Comparison of ENCODE assay signal across 21 cellular contexts in the genomic region with DNA sequence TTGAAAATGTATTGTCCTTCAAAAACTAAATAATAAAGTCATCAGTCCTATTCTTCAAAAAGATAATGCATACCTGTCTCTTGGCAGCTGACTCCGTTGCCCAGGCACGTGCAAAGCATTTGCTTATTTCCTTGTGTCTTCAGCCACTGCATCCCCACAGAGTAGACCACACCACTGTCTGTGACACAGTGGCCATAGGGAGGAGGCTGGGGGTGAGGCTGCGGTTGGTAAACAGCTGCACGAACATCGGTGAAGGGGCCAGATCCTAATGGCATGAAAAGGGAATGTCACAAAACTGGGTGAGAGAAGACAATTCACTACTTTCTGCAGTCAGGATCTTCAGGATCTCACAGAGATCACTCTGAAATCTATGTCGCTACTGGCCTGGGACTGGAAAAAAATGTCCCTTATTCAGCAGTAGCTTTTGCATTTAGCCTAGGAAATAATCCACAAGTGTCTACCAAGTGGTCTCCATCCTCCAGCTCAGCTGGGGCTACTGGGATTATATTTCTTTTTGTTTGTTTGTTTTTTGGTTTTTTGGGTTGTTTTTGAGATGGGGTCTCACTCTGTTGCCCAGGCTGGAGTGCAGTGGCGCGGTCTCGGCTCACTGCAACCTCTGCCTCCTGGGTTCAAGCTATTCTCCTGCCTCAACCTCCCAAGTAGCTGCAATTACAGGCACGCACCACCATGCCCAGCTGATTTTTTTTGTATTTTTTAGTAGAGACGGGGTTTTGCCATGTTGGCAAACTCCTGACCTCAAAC. TPM values are rescaled to one million over a fixed set of nuclear protein-coding genes. Genes with fewer than 3 reads are reported as not detected.
DNase-seq lines count a peak whose midpoint lies in the region; ATAC-seq, FAIRE-seq and TF ChIP-seq lines count a peak whose summit lies in the region.
"Had no signal": no experiment of that assay in that cellular context is flagged by ENCODE, and none has a peak within 500 bp of the region (broad histone marks: within the 10 kb centered on the region; RNA-seq: fewer than 3 reads in every experiment).

No MANE protein-coding gene starts in this region.

- no peak for TF ChIP-seq CTCF in AG10803 (conservative IDR thresholded peaks at IDR 0.05; ENCODE audit: low read length)
- no peak for TF ChIP-seq CTCF in fibroblast of mammary gland (conservative IDR thresholded peaks at IDR 0.05; ENCODE audit: control insufficient read depth, insufficient read depth, low read depth, low read length)
- TF ChIP-seq CTCF in osteoblast (IDR thresholded peaks at IDR 0.05; ENCODE audit: extremely low read depth, low read depth, low read length): no peak
- TF ChIP-seq CTCF in pancreas (IDR thresholded peaks at IDR 0.05): no peak

- 73 to 77% methylated on average over 11 of the region's 11 CpGs for WGBS in pancreas, 2 donors

- H3K4me1 ChIP-seq in osteoblast (ENCODE audit: insufficient read depth, low read length): peaks cover 77% of the 10 kb centered on the region
- no peaks in the 10 kb centered on the region for H3K4me1 ChIP-seq in pancreas
- H3K4me1 ChIP-seq: testis had no signal

- DNase-seq in AG10803 (ENCODE audit: low read depth) (peak; percentile 68), fibroblast of mammary gland (ENCODE audit: low read depth) (peak; percentile 73), osteoblast (ENCODE audit: insufficient read length, low spot score, missing footprints) (no peak), pancreas (no peak), SK-N-DZ (ENCODE audit: low spot score) (no peak)
- DNase-seq: activated CD4-positive, alpha-beta T cell treated with anti-CD3 and anti-CD28 coated beads for 4 hours; activated effector memory CD4-positive, alpha-beta T cell treated with Interleukin-2 at 50 U/mL for 16 hours; amniotic stem cell; DMS79 treated with DMSO at 0.1 percent for 48 hours; left ventricle myocardium superior; MM.1S; NCI-H1930; nucleus accumbens; SW 1271; testis had no signal

- peaks cover 65% of the 10 kb centered on the region for H4K20me1 ChIP-seq in osteoblast (ENCODE audit: insufficient read depth, low read length)

- H3K27me3 ChIP-seq in osteoblast (ENCODE audit: insufficient read depth, low read length) (no peaks in the 10 kb centered on the region), pancreas (no peaks in the 10 kb centered on the region)
- H3K27me3 ChIP-seq: testis had no signal

- peak overlapping the region; percentile 58 for H3K27ac ChIP-seq in osteoblast (ENCODE audit: low read depth, low read length)
- no peak overlapping the region for H3K27ac ChIP-seq in pancreas
- H3K27ac ChIP-seq: testis had no signal

- H3K36me3 ChIP-seq in osteoblast (ENCODE audit: insufficient read depth, low read length) (peaks cover 95% of the 10 kb centered on the region), pancreas (no peaks in the 10 kb centered on the region)

- H3K4me3 ChIP-seq in AG10803 (ENCODE audit: low read length) (no peak overlapping the region; the same call in 1 of the 2 replicates), fibroblast of mammary gland (ENCODE audit: control insufficient read depth, low read depth, low read length) (no peak overlapping the region), osteoblast (ENCODE audit: insufficient read depth, low read length) (peak overlapping the region; percentile 8), pancreas (no peak overlapping the region)
- H3K4me3 ChIP-seq: testis had no signal

- no peak overlapping the region for H2AFZ ChIP-seq in osteoblast (ENCODE audit: low read length)

- H3K9me3 ChIP-seq in osteoblast (ENCODE audit: low read depth, low read length) (no peaks in the 10 kb centered on the region), pancreas (no peaks in the 10 kb centered on the region)
- H3K9me3 ChIP-seq: testis had no signal

- H3K79me2 ChIP-seq in osteoblast (ENCODE audit: insufficient read depth, low read length): peaks cover 49% of the 10 kb centered on the region

- H3K4me2 ChIP-seq in osteoblast (ENCODE audit: insufficient read depth, low read length): peak overlapping the region; percentile 46

- intact Hi-C loops in pancreas (cut with DNase I): no loop called here

- ATAC-seq in SK-N-SH treated with all-trans-retinoic acid at 6 μM for 48 hours (peak; percentile 7; the same call in 1 of the 3 replicates), GM19452 (IDR thresholded peaks at IDR 0.05; ENCODE audit: unreplicated experiment) (no peak), pancreas (no peak), GM21360 (IDR thresholded peaks at IDR 0.05; ENCODE audit: unreplicated experiment) (no peak)
- ATAC-seq: left ventricle myocardium superior had no signal

- FAIRE-seq in pancreas (lab: Jason Lieb, UNC): no peak
- FAIRE-seq: frontal cortex, H54, TTC549 had no signal

TF ChIP-seq in SK-N-SH treated with all-trans-retinoic acid at 6 μM for 48 hours, 23 proteins besides CTCF, POLR2A, EP300 and RAD21:
- TF ChIP-seq ZNF565 (CRISPR knock-in tag; conservative IDR thresholded peaks at IDR 0.05; ENCODE audit: low read depth): no peak
- no peak for TF ChIP-seq BACH2 (CRISPR knock-in tag; IDR thresholded peaks at IDR 0.05; ENCODE audit: borderline replicate concordance)
- no peak for TF ChIP-seq ZFP3 (CRISPR knock-in tag; IDR thresholded peaks at IDR 0.05)
- no peak for TF ChIP-seq SNAI2 (CRISPR knock-in tag; IDR thresholded peaks at IDR 0.05)
- TF ChIP-seq OSR1 (CRISPR knock-in tag; IDR thresholded peaks at IDR 0.05): no peak
- no peak for TF ChIP-seq TCF4 (CRISPR knock-in tag; IDR thresholded peaks at IDR 0.05; ENCODE audit: borderline replicate concordance)
- TF ChIP-seq GLIS3 (CRISPR knock-in tag; IDR thresholded peaks at IDR 0.05): no peak
- no peak for TF ChIP-seq TOX (CRISPR knock-in tag; IDR thresholded peaks at IDR 0.05; ENCODE audit: borderline replicate concordance)
- TF ChIP-seq, protein P1, sequence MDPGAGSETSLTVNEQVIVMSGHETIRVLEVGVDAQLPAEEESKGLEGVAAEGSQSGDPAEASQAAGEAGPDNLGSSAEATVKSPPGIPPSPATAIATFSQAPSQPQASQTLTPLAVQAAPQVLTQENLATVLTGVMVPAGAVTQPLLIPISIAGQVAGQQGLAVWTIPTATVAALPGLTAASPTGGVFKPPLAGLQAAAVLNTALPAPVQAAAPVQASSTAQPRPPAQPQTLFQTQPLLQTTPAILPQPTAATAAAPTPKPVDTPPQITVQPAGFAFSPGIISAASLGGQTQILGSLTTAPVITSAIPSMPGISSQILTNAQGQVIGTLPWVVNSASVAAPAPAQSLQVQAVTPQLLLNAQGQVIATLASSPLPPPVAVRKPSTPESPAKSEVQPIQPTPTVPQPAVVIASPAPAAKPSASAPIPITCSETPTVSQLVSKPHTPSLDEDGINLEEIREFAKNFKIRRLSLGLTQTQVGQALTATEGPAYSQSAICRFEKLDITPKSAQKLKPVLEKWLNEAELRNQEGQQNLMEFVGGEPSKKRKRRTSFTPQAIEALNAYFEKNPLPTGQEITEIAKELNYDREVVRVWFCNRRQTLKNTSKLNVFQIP (CRISPR knock-in tag; IDR thresholded peaks at IDR 0.05; ENCODE audit: borderline replicate concordance, low read depth): no peak
- TF ChIP-seq ESRRG (CRISPR knock-in tag; IDR thresholded peaks at IDR 0.05): no peak
- no peak for TF ChIP-seq ISL1 (CRISPR knock-in tag; IDR thresholded peaks at IDR 0.05)

RNA-seq across cellular contexts. Expression of a gene that starts 10.7 kb away (rescaled TPM):
- total RNA-seq in osteoblast: 18,025 and 18,800 TPM in 2 replicates
- 100 to 1,000 TPM in 2 of 6 donors, 10 to 100 TPM in 3, 1 to 10 TPM in 1; 8.9 to 432 (median 38.8) TPM for total RNA-seq in pancreas
- 10 to 100 TPM; 17.0 to 17.9 TPM for polyA plus RNA-seq in pancreas
- 339 and 342 TPM in 2 replicates for polyA plus RNA-seq in SK-N-DZ (2014; cell fraction: cytosol; rRNA removed)
- 278 and 371 TPM in 2 replicates for polyA plus RNA-seq in SK-N-DZ (2014; cell fraction: nucleus; rRNA removed)

Comparison
In these comparisons a context has a peak if more than half of its experiments do, and no peak if none do; other contexts are left out.
1. DNase-seq: peak in AG10803 (single experiment) and fibroblast of mammary gland (single experiment); none in osteoblast (single experiment), pancreas (0 of 6) and SK-N-DZ (single experiment).
2. RNA of a gene that starts 10.7 kb away (total RNA-seq): 18,025 to 18,800 TPM in osteoblast; 8.9 to 432 TPM in pancreas; every median in the first group is over 10 times any median in the second.